Comparison of ENCODE assay signal across 14 cellular contexts in genomic region chr20:64122927-64123326, GRCh38. TPM values are rescaled to one million over a fixed set of nuclear protein-coding genes. Genes with fewer than 3 reads are reported as not detected.
"Had no signal": no experiment of that assay in that cellular context is flagged by ENCODE, and none has a peak within 500 bp of the region (broad histone marks: within the 10 kb centered on the region; RNA-seq: fewer than 3 reads in every experiment).

No MANE protein-coding gene starts in this region.

RNA-seq across cellular contexts. Expression of gene NPBWR2, which starts 15.6 kb away (rescaled TPM):
- total RNA-seq: activated B cell treated with CpG ODN at 0.5 μM for 24 hours; activated CD4-positive, alpha-beta memory T cell treated with anti-CD3 and anti-CD28 coated beads for 36 hours; activated CD4-positive, alpha-beta memory T cell treated with anti-CD3 and anti-CD28 coated beads, Interleukin-2, amount 10 ng/mL, durations not matched to agents 7 days and 5 days; activated CD4-positive, alpha-beta T cell treated with anti-CD3 and anti-CD28 coated beads for 36 hours; activated CD4-positive, alpha-beta T cell treated with anti-CD3 and anti-CD28 coated beads, Interleukin-2, amount 10 ng/mL, durations not matched to agents 7 days and 5 days; activated CD8-positive, alpha-beta memory T cell treated with anti-CD3 and anti-CD28 coated beads for 36 hours; activated CD8-positive, alpha-beta memory T cell treated with anti-CD3 and anti-CD28 coated beads, Interleukin-2, amount 10 ng/mL, durations not matched to agents 7 days and 5 days; activated CD8-positive, alpha-beta T cell treated with anti-CD3 and anti-CD28 coated beads for 36 hours; activated CD8-positive, alpha-beta T cell treated with anti-CD3 and anti-CD28 coated beads, Interleukin-2, amount 10 ng/mL, durations not matched to agents 7 days and 5 days; T-cell; T-helper 1 cell treated with Interleukin-12 subunit alpha and Interleukin-12 subunit beta and Interleukin-4 antibody, amounts not matched to agents 30 ng/mL and 1 ng/mL, for 36 hours; T-helper 17 cell; T-helper 2 cell treated with Interferon-gamma antibody and Interleukin-4, amounts not matched to agents 100 ng/mL and 5 ng/mL, for 36 hours; WTC11 had no signal

RNA-seq across cellular contexts. Expression of gene LKAAEAR1, which starts 38.7 kb away (rescaled TPM):
- total RNA-seq: activated CD4-positive, alpha-beta memory T cell treated with anti-CD3 and anti-CD28 coated beads for 36 hours; activated CD8-positive, alpha-beta memory T cell treated with anti-CD3 and anti-CD28 coated beads, Interleukin-2, amount 10 ng/mL, durations not matched to agents 7 days and 5 days; T-helper 1 cell treated with Interleukin-12 subunit alpha and Interleukin-12 subunit beta and Interleukin-4 antibody, amounts not matched to agents 30 ng/mL and 1 ng/mL, for 36 hours; T-helper 17 cell had no signal

RNA-seq across cellular contexts. Expression of gene MYT1, which starts 41.3 kb away (rescaled TPM):
- total RNA-seq: activated CD4-positive, alpha-beta memory T cell treated with anti-CD3 and anti-CD28 coated beads for 36 hours; activated CD4-positive, alpha-beta memory T cell treated with anti-CD3 and anti-CD28 coated beads, Interleukin-2, amount 10 ng/mL, durations not matched to agents 7 days and 5 days; activated CD4-positive, alpha-beta T cell treated with anti-CD3 and anti-CD28 coated beads, Interleukin-2, amount 10 ng/mL, durations not matched to agents 7 days and 5 days; activated CD8-positive, alpha-beta memory T cell treated with anti-CD3 and anti-CD28 coated beads for 36 hours; activated CD8-positive, alpha-beta memory T cell treated with anti-CD3 and anti-CD28 coated beads, Interleukin-2, amount 10 ng/mL, durations not matched to agents 7 days and 5 days; activated CD8-positive, alpha-beta T cell treated with anti-CD3 and anti-CD28 coated beads for 36 hours; activated CD8-positive, alpha-beta T cell treated with anti-CD3 and anti-CD28 coated beads, Interleukin-2, amount 10 ng/mL, durations not matched to agents 7 days and 5 days; T-helper 1 cell treated with Interleukin-12 subunit alpha and Interleukin-12 subunit beta and Interleukin-4 antibody, amounts not matched to agents 30 ng/mL and 1 ng/mL, for 36 hours; T-helper 17 cell; T-helper 2 cell treated with Interferon-gamma antibody and Interleukin-4, amounts not matched to agents 100 ng/mL and 5 ng/mL, for 36 hours had no signal
